Comparison of ENCODE assay signal across 9 cellular contexts in genomic region chr2:113239156-113239555, GRCh38. TPM values are rescaled to one million over a fixed set of nuclear protein-coding genes. Genes with fewer than 3 reads are reported as not detected.
DNase-seq lines count a peak whose midpoint lies in the region; ATAC-seq and TF ChIP-seq lines count a peak whose summit lies in the region.
"Not testable (repeated sequence)": the region's sequence is repeated elsewhere in the genome, so short reads cannot be mapped to it uniquely, and the experiment has no call there.
"Had no signal": no experiment of that assay in that cellular context is flagged by ENCODE, and none has a peak within 500 bp of the region (broad histone marks: within the 10 kb centered on the region; RNA-seq: fewer than 3 reads in every experiment).

No MANE protein-coding gene starts in this region.

- not testable (repeated sequence) for TF ChIP-seq EP300 in transverse colon (IDR thresholded peaks at IDR 0.05; ENCODE audit: low read depth)

- ATAC-seq in heart right ventricle = not testable (repeated sequence)

- DNase-seq in activated T-cell treated with anti-CD3 and anti-CD28 coated beads, Interleukin-2, amount 50 U/mL, for 24 hours; epithelial cell of prostate (ENCODE audit: low read depth, low spot score); heart right ventricle; transverse colon: not testable (repeated sequence)

- intact Hi-C loops in heart right ventricle (cut with DNase I); transverse colon (cut with DNase I; ENCODE audit: low total_unique reads): not testable (repeated sequence)

- in situ Hi-C loops in transverse colon (cut with MboI; ENCODE audit: low pct_ligation_motif_present in 1 of 4, low pct_unique_long_range_greater_than_20kb in 1 of 4, low sequenced_read_pairs in 3 of 4) = not testable (repeated sequence)

- not testable (repeated sequence) for H3K9ac ChIP-seq in mucosa of rectum (ENCODE audit: low read depth in 1 of 2, low read length in 2 of 2); skeletal muscle tissue (ENCODE audit: low read depth in 1 of 3, low read length in 3 of 3)

- H3K36me3 ChIP-seq in HEK293 (ENCODE audit: control insufficient read depth in 2 of 2, insufficient read depth in 1 of 2, low read length in 2 of 2); heart right ventricle; mucosa of rectum (ENCODE audit: control insufficient read depth in 2 of 2, insufficient read depth in 2 of 2, low read length in 2 of 2); skeletal muscle tissue (ENCODE audit: control insufficient read depth in 3 of 3, insufficient read depth in 3 of 3, low read length in 3 of 3); transverse colon: not testable (repeated sequence)

- H3K27ac Mint-ChIP-seq in activated T-cell treated with anti-CD3 and anti-CD28 coated beads, Interleukin-2, amount 50 U/mL, for 24 hours = peak overlapping the region; percentile 66

- H3K9me3 Mint-ChIP-seq in activated T-cell treated with anti-CD3 and anti-CD28 coated beads, Interleukin-2, amount 50 U/mL, for 24 hours = not testable (repeated sequence)

- WGBS in heart right ventricle, 2 donors = 95 to 97% methylated on average over 4 of the region's 4 CpGs
- WGBS in transverse colon (ENCODE audit: low coverage in 1 of 2), 2 donors = 83 to 98% methylated on average over 1 to 4 of the region's 4 CpGs

- CTCF ChIA-PET in HEK293 (lab: Yijun Ruan, JAX) = interaction anchor here (0.9 to 3.5 kb wide), 7 partner anchors 8 to 298 kb away, joined by 3 to 14 read pairs (median 5); no protein-coding TSS in a partner anchor

- TF ChIP-seq POLR2A in transverse colon (IDR thresholded peaks at IDR 0.05) = not testable (repeated sequence)

- H3K4me1 ChIP-seq in HEK293 (ENCODE audit: control insufficient read depth, insufficient read depth, low read length) (peaks cover 11% of the 10 kb centered on the region), heart right ventricle (peaks cover 12 to 40% (median 28%) of the 10 kb centered on the region in 9 donors), mucosa of rectum (ENCODE audit: control insufficient read depth in 2 of 2, insufficient read depth in 2 of 2, low read length in 2 of 2) (peaks cover 5 to 16% of the 10 kb centered on the region in 2 donors), skeletal muscle tissue (ENCODE audit: control insufficient read depth in 3 of 3, insufficient read depth in 3 of 3, low read length in 3 of 3) (peaks cover 22 to 34% (median 31%) of the 10 kb centered on the region in 3 donors), transverse colon (peaks cover 3 to 24% (median 16%) of the 10 kb centered on the region in 4 donors)

- H3K27me3 Mint-ChIP-seq in activated T-cell treated with anti-CD3 and anti-CD28 coated beads, Interleukin-2, amount 50 U/mL, for 24 hours = not testable (repeated sequence)

- H3K36me3 Mint-ChIP-seq in activated T-cell treated with anti-CD3 and anti-CD28 coated beads, Interleukin-2, amount 50 U/mL, for 24 hours (ENCODE audit: low read depth) = peaks cover 46% of the 10 kb centered on the region

- not testable (repeated sequence) for H3K4me3 Mint-ChIP-seq in activated T-cell treated with anti-CD3 and anti-CD28 coated beads, Interleukin-2, amount 50 U/mL, for 24 hours

- not testable (repeated sequence) for H3K27me3 ChIP-seq in heart right ventricle; mucosa of rectum (ENCODE audit: control insufficient read depth in 2 of 2, insufficient read depth in 2 of 2, low read length in 2 of 2); skeletal muscle tissue (ENCODE audit: control insufficient read depth in 3 of 3, insufficient read depth in 3 of 3, low read length in 3 of 3); transverse colon

- not testable (repeated sequence) for TF ChIP-seq CTCF in 22Rv1 (IDR thresholded peaks at IDR 0.05); HEK293 (tag by site-specific recombination; IDR thresholded peaks at IDR 0.05); heart right ventricle (IDR thresholded peaks at IDR 0.05); transverse colon (IDR thresholded peaks at IDR 0.05)

- POLR2A ChIA-PET in HEK293 (lab: Yijun Ruan, JAX) = not testable (repeated sequence)

- peak overlapping the region; percentile 35; the same call in 1 of the 2 replicates for H3K27ac ChIP-seq in 22Rv1
- H3K27ac ChIP-seq in HEK293 (ENCODE audit: extremely low read depth, low read depth, low read length) = not testable (repeated sequence)
- H3K27ac ChIP-seq in epithelial cell of prostate = peak overlapping the region; percentile 98
- peak overlapping the region in 7 of 10 donors; percentile 28 to 89 (median 67) for H3K27ac ChIP-seq in heart right ventricle
- peak overlapping the region; percentile 19 to 32 for H3K27ac ChIP-seq in mucosa of rectum (ENCODE audit: low read depth in 2 of 2, low read length in 2 of 2)
- peak overlapping the region; percentile 34 for H3K27ac ChIP-seq in skeletal muscle tissue (ENCODE audit: low read depth, low read length)
- peak overlapping the region; percentile 17 to 49 (median 34) for H3K27ac ChIP-seq in transverse colon

- H3K9me3 ChIP-seq in HEK293 (ENCODE audit: control insufficient read depth, insufficient read depth, low read depth, low read length); heart right ventricle; mucosa of rectum (ENCODE audit: control insufficient read depth in 2 of 2, low read length in 2 of 2); skeletal muscle tissue (ENCODE audit: control insufficient read depth in 3 of 3, low read length in 3 of 3); transverse colon: not testable (repeated sequence)

- H3K4me1 Mint-ChIP-seq in activated T-cell treated with anti-CD3 and anti-CD28 coated beads, Interleukin-2, amount 50 U/mL, for 24 hours (ENCODE audit: low read depth) = peaks cover 67% of the 10 kb centered on the region

- not testable (repeated sequence) for H3K4me3 ChIP-seq in HEK293 (ENCODE audit: low read depth, low read length); heart right ventricle; mucosa of rectum (ENCODE audit: low read length in 2 of 2); skeletal muscle tissue (ENCODE audit: low read length in 3 of 3); transverse colon

TF ChIP-seq in HEK293, 187 proteins besides CTCF, POLR2A, EP300 and RAD21:
- TF ChIP-seq SCRT1 (tag by site-specific recombination; IDR thresholded peaks at IDR 0.05; ENCODE audit: borderline replicate concordance) (peak; percentile 79; the same call in 1 of the 2 replicates), SCRT2 (tag by site-specific recombination; IDR thresholded peaks at IDR 0.05) (peak; percentile 79)
TF ChIP-seq in HEK293: peak in this region for 2; not testable (repeated sequence) for 185.

RNA-seq across cellular contexts. Expression of gene PAX8, which starts 39.6 kb away (rescaled TPM):
- total RNA-seq in heart right ventricle = 1 to 10 TPM in 1 of 10 donors, under 1 TPM in 7, not detected in 2; 0.08 to 2.0 (median 0.41) TPM
- under 1 TPM in 1 of 2 donors, not detected in 1; 0.35 TPM for polyA plus RNA-seq in heart right ventricle
- total RNA-seq in skeletal muscle tissue = not detected
- 10 to 100 TPM in 2 of 4 donors, 1 to 10 TPM in 2; 1.6 to 13.7 (median 8.3) TPM for total RNA-seq in transverse colon
- total RNA-seq: H9 had no signal
